Comparison of ENCODE assay signal across 1 cellular context in genomic region chr19:49149652-49150105, GRCh38.
TF ChIP-seq lines count a peak whose summit lies in the region.

No MANE protein-coding gene starts in this region.

TF ChIP-seq in IMR-90, 13 proteins besides CTCF, POLR2A, EP300 and RAD21:
- peak; percentile 99 for TF ChIP-seq BHLHE40 (IDR thresholded peaks at IDR 0.05; ENCODE audit: low read depth, low read length)
- no peak for TF ChIP-seq SMC3 (IDR thresholded peaks at IDR 0.05; ENCODE audit: low read depth, low read length)
- no peak for TF ChIP-seq USF2 (IDR thresholded peaks at IDR 0.05; ENCODE audit: low read depth, low read length)
- TF ChIP-seq CHD1 (IDR thresholded peaks at IDR 0.05; ENCODE audit: low read depth, low read length): peak; percentile 98; the same call in 1 of the 2 replicates
- TF ChIP-seq MAZ (IDR thresholded peaks at IDR 0.05; ENCODE audit: borderline replicate concordance, low read depth, low read length): peak; percentile 58
